Comparison of ENCODE assay signal across 15 cellular contexts in genomic region chr3:171329759-171330158, GRCh38.
"Had no signal": no experiment of that assay in that cellular context is flagged by ENCODE, and none has a peak within 500 bp of the region (broad histone marks: within the 10 kb centered on the region; RNA-seq: fewer than 3 reads in every experiment).

No MANE protein-coding gene starts in this region.

- H3K9me3 Mint-ChIP-seq: activated naive CD4-positive, alpha-beta T cell treated with anti-CD3 and anti-CD28 coated beads, Interleukin-2, amount 10 ng/mL, durations not matched to agents 7 days and 5 days; activated T-helper 2 cell treated with anti-CD3 and anti-CD28 coated beads, Interferon-gamma antibody, Interleukin-2, Interleukin-4, amounts not matched to agents 10 μg/mL and 5 μg/mL and 100 μg/mL, durations not matched to agents 14 hours and 24 hours and 36 hours; dendritic cell treated with granulocyte-macrophage colony-stimulating factor and Interleukin-4, amounts not matched to agents 40 ng/mL and 50 ng/mL, for 4 days; endodermal cell; stimulated activated naive B cell treated with anti-CD40 and anti-IgM and Interleukin-4, amounts not matched to agents 10 μg/mL and 1 μg/mL and 100 μg/mL, for 72 hours; T-helper 1 cell treated with Interleukin-12 subunit alpha and Interleukin-12 subunit beta and Interleukin-4 antibody, amounts not matched to agents 30 μg/mL and 1 μg/mL, for 36 hours had no signal

- H3K27ac ChIP-seq: parathyroid adenoma, right lobe of liver, tibial nerve had no signal

- H3K27ac Mint-ChIP-seq: activated naive CD4-positive, alpha-beta T cell treated with anti-CD3 and anti-CD28 coated beads, Interleukin-2, amount 10 ng/mL, durations not matched to agents 7 days and 5 days; activated T-helper 2 cell treated with anti-CD3 and anti-CD28 coated beads, Interferon-gamma antibody, Interleukin-2, Interleukin-4, amounts not matched to agents 10 μg/mL and 5 μg/mL and 100 μg/mL, durations not matched to agents 14 hours and 24 hours and 36 hours; dendritic cell treated with granulocyte-macrophage colony-stimulating factor and Interleukin-4, amounts not matched to agents 40 ng/mL and 50 ng/mL, for 4 days; endodermal cell; stimulated activated naive B cell treated with anti-CD40 and anti-IgM and Interleukin-4, amounts not matched to agents 10 μg/mL and 1 μg/mL and 100 μg/mL, for 72 hours; T-helper 1 cell treated with Interleukin-12 subunit alpha and Interleukin-12 subunit beta and Interleukin-4 antibody, amounts not matched to agents 30 μg/mL and 1 μg/mL, for 36 hours had no signal

- H3K9me3 ChIP-seq: right lobe of liver, tibial nerve had no signal

- H3K4me3 ChIP-seq: right lobe of liver, tibial nerve had no signal

- H2AFZ ChIP-seq: parathyroid adenoma had no signal

- H3K36me3 Mint-ChIP-seq: stimulated activated naive B cell treated with anti-CD40 and anti-IgM and Interleukin-4, amounts not matched to agents 10 μg/mL and 1 μg/mL and 100 μg/mL, for 72 hours had no signal

- ATAC-seq: esophagus mucosa; left lobe of liver; right lobe of liver; stimulated activated naive B cell treated with anti-CD40 and anti-IgM and Interleukin-4, amounts not matched to agents 10 μg/mL and 1 μg/mL and 100 μg/mL, for 72 hours had no signal

- H3K4me3 Mint-ChIP-seq: activated naive CD4-positive, alpha-beta T cell treated with anti-CD3 and anti-CD28 coated beads, Interleukin-2, amount 10 ng/mL, durations not matched to agents 7 days and 5 days; dendritic cell treated with granulocyte-macrophage colony-stimulating factor and Interleukin-4, amounts not matched to agents 40 ng/mL and 50 ng/mL, for 4 days; endodermal cell; stimulated activated naive B cell treated with anti-CD40 and anti-IgM and Interleukin-4, amounts not matched to agents 10 μg/mL and 1 μg/mL and 100 μg/mL, for 72 hours; T-helper 1 cell treated with Interleukin-12 subunit alpha and Interleukin-12 subunit beta and Interleukin-4 antibody, amounts not matched to agents 30 μg/mL and 1 μg/mL, for 36 hours had no signal

- H3K36me3 ChIP-seq: right lobe of liver, tibial nerve had no signal

- H3K4me1 ChIP-seq: parathyroid adenoma, right lobe of liver had no signal

- H3K27me3 ChIP-seq: right lobe of liver, tibial nerve had no signal

- H3K79me2 ChIP-seq: parathyroid adenoma had no signal

- DNase-seq: activated CD4-positive, alpha-beta T cell treated with anti-CD3 and anti-CD28 coated beads, Interleukin-2, amount 50 U/mL, for 1 hour; activated naive CD4-positive, alpha-beta T cell treated with anti-CD3 and anti-CD28 coated beads, Interleukin-2, amount 10 ng/mL, durations not matched to agents 7 days and 5 days; endodermal cell; head of caudate nucleus; mesenchymal stem cell; right lobe of liver; stimulated activated CD4-positive, alpha-beta T cell treated with anti-CD3 and anti-CD28 coated beads, Interleukin-2, amount 100 ng/mL, for 24 hours; stimulated activated naive B cell treated with anti-CD40 and anti-IgM and Interleukin-4, amounts not matched to agents 10 μg/mL and 1 μg/mL and 100 μg/mL, for 72 hours had no signal

- H3K27me3 Mint-ChIP-seq: activated naive CD4-positive, alpha-beta T cell treated with anti-CD3 and anti-CD28 coated beads, Interleukin-2, amount 10 ng/mL, durations not matched to agents 7 days and 5 days; stimulated activated naive B cell treated with anti-CD40 and anti-IgM and Interleukin-4, amounts not matched to agents 10 μg/mL and 1 μg/mL and 100 μg/mL, for 72 hours had no signal
